ENCODE assay signal across 15 cellular contexts in the genomic region with DNA sequence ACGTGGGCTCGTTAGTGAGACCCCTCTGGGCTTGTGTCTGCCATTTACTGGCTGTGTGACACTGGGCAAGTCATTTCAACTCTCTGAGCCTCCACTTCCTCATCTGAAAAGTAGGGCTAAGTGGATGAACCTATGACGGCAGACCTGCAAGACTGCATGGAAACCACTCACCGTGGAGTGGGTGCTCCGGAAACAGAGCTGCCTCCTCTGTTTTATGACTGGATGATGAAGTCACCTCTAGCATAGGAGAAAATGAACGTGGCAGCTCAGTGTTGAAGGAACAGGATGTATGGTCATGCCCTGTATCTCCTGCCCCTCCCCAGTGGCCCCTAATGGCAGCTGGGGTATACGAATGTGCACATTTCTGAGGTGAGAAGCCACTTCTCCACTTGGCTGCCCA. TPM values are rescaled to one million over a fixed set of nuclear protein-coding genes. Genes with fewer than 3 reads are reported as not detected.
DNase-seq lines count a peak whose midpoint lies in the region; ATAC-seq and TF ChIP-seq lines count a peak whose summit lies in the region.
"Had no signal": no experiment of that assay in that cellular context is flagged by ENCODE, and none has a peak within 500 bp of the region (broad histone marks: within the 10 kb centered on the region; RNA-seq: fewer than 3 reads in every experiment).

No MANE protein-coding gene starts in this region.

- peaks cover 34% of the 10 kb centered on the region for H3K4me1 ChIP-seq in PC-3 (ENCODE audit: insufficient read depth, low read length)
- H3K4me1 ChIP-seq: stomach had no signal

- CTCF ChIA-PET in PC-3 (lab: Charles Lee): no interaction called here
- CTCF ChIA-PET in activated CD8-positive, alpha-beta T cell treated with anti-CD3 and anti-CD28 coated beads, Interleukin-2, amount 10 ng/mL, durations not matched to agents 7 days and 5 days (lab: Charles Lee): interaction anchor here (0.9 to 1.1 kb wide), 3 partner anchors 12 to 223 kb away, joined by 3 to 6 read pairs (median 4); a partner anchor contains a TSS

- no peaks in the 10 kb centered on the region for H4K20me1 ChIP-seq in PC-3 (ENCODE audit: low read length)

- POLR2A ChIA-PET in PC-3 (lab: Charles Lee; ENCODE audit: unreplicated experiment): interaction anchor here (0.5 kb wide), 1 partner anchor 55 kb away, joined by 22 read pairs; no protein-coding TSS in a partner anchor
- POLR2A ChIA-PET in activated CD8-positive, alpha-beta T cell treated with anti-CD3 and anti-CD28 coated beads, Interleukin-2, amount 10 ng/mL, durations not matched to agents 7 days and 5 days (lab: Charles Lee): no interaction called here

- no peak overlapping the region for H2AFZ ChIP-seq in PC-3 (ENCODE audit: low read length)

- H3K4me3 Mint-ChIP-seq in naive B cell: peak overlapping the region in 6 of 8 donors; percentile 11 to 83 (median 47)
- H3K4me3 Mint-ChIP-seq in activated CD8-positive, alpha-beta T cell treated with anti-CD3 and anti-CD28 coated beads, Interleukin-2, amount 10 ng/mL, durations not matched to agents 7 days and 5 days: no peak overlapping the region
- H3K4me3 Mint-ChIP-seq: activated naive CD4-positive, alpha-beta T cell treated with anti-CD3 and anti-CD28 coated beads for 36 hours; CD8-positive, alpha-beta T cell had no signal

- peaks cover 13 to 23% (median 20%) of the 10 kb centered on the region in 3 donors for H3K4me1 Mint-ChIP-seq in naive B cell
- no peaks in the 10 kb centered on the region for H3K4me1 Mint-ChIP-seq in activated CD8-positive, alpha-beta T cell treated with anti-CD3 and anti-CD28 coated beads, Interleukin-2, amount 10 ng/mL, durations not matched to agents 7 days and 5 days (ENCODE audit: low read depth)

- no peak overlapping the region for H3K9ac ChIP-seq in PC-3 (ENCODE audit: low read length)

- no peaks in the 10 kb centered on the region for H3K27me3 Mint-ChIP-seq in naive B cell
- H3K27me3 Mint-ChIP-seq in activated CD8-positive, alpha-beta T cell treated with anti-CD3 and anti-CD28 coated beads, Interleukin-2, amount 10 ng/mL, durations not matched to agents 7 days and 5 days (ENCODE audit: low read depth): no peaks in the 10 kb centered on the region

- H3K4me3 ChIP-seq in GM12865 (ENCODE audit: low read depth, low read length) (no peak overlapping the region), PC-3 (ENCODE audit: low read length) (no peak overlapping the region)
- H3K4me3 ChIP-seq: stomach had no signal

- intact Hi-C loops in PC-3 (cut with micrococcal nuclease): no loop called here

- TF ChIP-seq CTCF in GM12865 (IDR thresholded peaks at IDR 0.05; ENCODE audit: insufficient read depth, low read depth, low read length, missing control alignments) (no peak), PC-3 (conservative IDR thresholded peaks at IDR 0.05; ENCODE audit: low read depth, low read length) (no peak)

- peak overlapping the region; percentile 96; the same call in 1 of the 2 replicates for H3K27ac ChIP-seq in PC-3 (ENCODE audit: low read length)
- H3K27ac ChIP-seq: stomach had no signal

- H3K36me3 Mint-ChIP-seq in naive B cell: peaks cover 0 to 7% of the 10 kb centered on the region in 2 donors
- peaks cover 2% of the 10 kb centered on the region for H3K36me3 Mint-ChIP-seq in activated CD8-positive, alpha-beta T cell treated with anti-CD3 and anti-CD28 coated beads, Interleukin-2, amount 10 ng/mL, durations not matched to agents 7 days and 5 days (ENCODE audit: low read depth)

- DNase-seq in GM12865 (ENCODE audit: low read depth) (peak; percentile 75), PC-3 (no peak), naive B cell (peak; percentile 68), NCI-H345 treated with DMSO at 0.1 percent for 48 hours (lab: John Stamatoyannopoulos, UW; ENCODE audit: unreplicated experiment) (no peak)
- DNase-seq in activated CD8-positive, alpha-beta T cell treated with anti-CD3 and anti-CD28 coated beads, Interleukin-2, amount 10 ng/mL, durations not matched to agents 7 days and 5 days: no peak
- DNase-seq: activated CD4-positive, alpha-beta T cell treated with anti-CD3 and anti-CD28 coated beads, Interleukin-2, amount 50 U/mL, for 48 hours; activated naive CD4-positive, alpha-beta T cell treated with anti-CD3 and anti-CD28 coated beads for 36 hours; CD8-positive, alpha-beta T cell; GF-D8; kidney glomerular epithelial cell; NCI-H1048; NCI-H2227 treated with DMSO at 0.1 percent for 48 hours; stomach had no signal

- ATAC-seq in GM18907 (IDR thresholded peaks at IDR 0.05; ENCODE audit: unreplicated experiment): peak; percentile 42
- no peak for ATAC-seq in PC-3
- peak; percentile 95 for ATAC-seq in naive B cell (ENCODE audit: low read depth in 2 of 2)
- no peak for ATAC-seq in activated CD8-positive, alpha-beta T cell treated with anti-CD3 and anti-CD28 coated beads, Interleukin-2, amount 10 ng/mL, durations not matched to agents 7 days and 5 days
- ATAC-seq in HG03521 (IDR thresholded peaks at IDR 0.05; ENCODE audit: unreplicated experiment): no peak
- ATAC-seq: CD8-positive, alpha-beta T cell had no signal

- BruUV-seq in PC-3 (replicated peaks; lab: Mats Ljungman, UMichigan): no TSS peak

- H3K9me3 Mint-ChIP-seq in naive B cell: no peaks in the 10 kb centered on the region
- H3K9me3 Mint-ChIP-seq in activated CD8-positive, alpha-beta T cell treated with anti-CD3 and anti-CD28 coated beads, Interleukin-2, amount 10 ng/mL, durations not matched to agents 7 days and 5 days (ENCODE audit: insufficient read depth): no peaks in the 10 kb centered on the region
- H3K9me3 Mint-ChIP-seq: activated naive CD4-positive, alpha-beta T cell treated with anti-CD3 and anti-CD28 coated beads for 36 hours; CD8-positive, alpha-beta T cell had no signal

- H3K4me2 ChIP-seq in PC-3 (ENCODE audit: low read length): no peak overlapping the region

- H3K79me2 ChIP-seq in PC-3 (ENCODE audit: low read length): no peaks in the 10 kb centered on the region

- H3K27ac Mint-ChIP-seq in naive B cell: peak overlapping the region; percentile 83 to 98 (median 96)
- no peak overlapping the region for H3K27ac Mint-ChIP-seq in activated CD8-positive, alpha-beta T cell treated with anti-CD3 and anti-CD28 coated beads, Interleukin-2, amount 10 ng/mL, durations not matched to agents 7 days and 5 days
- H3K27ac Mint-ChIP-seq: activated naive CD4-positive, alpha-beta T cell treated with anti-CD3 and anti-CD28 coated beads for 36 hours; CD8-positive, alpha-beta T cell had no signal

- no peaks in the 10 kb centered on the region for H3K9me2 ChIP-seq in PC-3 (replicated peaks; ENCODE audit: low read length)

- no peaks in the 10 kb centered on the region for H3K9me3 ChIP-seq in PC-3 (ENCODE audit: low read length)
- H3K9me3 ChIP-seq: stomach had no signal

- no peaks in the 10 kb centered on the region; the same call in 1 of the 2 replicates for H3K36me3 ChIP-seq in PC-3 (ENCODE audit: low read depth, low read length)

- no peaks in the 10 kb centered on the region for H3K27me3 ChIP-seq in PC-3 (ENCODE audit: low read length)
- H3K27me3 ChIP-seq: stomach had no signal

- no peaks in the 10 kb centered on the region for H3F3A ChIP-seq in PC-3 (ENCODE audit: low read length, unreplicated experiment)

RNA-seq across cellular contexts. Expression of a gene that starts 40.5 kb away (rescaled TPM):
- total RNA-seq in PC-3 (2014; rRNA removed): 12.8 and 14.9 TPM in 2 replicates
- 1 to 10 TPM; 3.1 to 8.7 (median 3.9) TPM for polyA plus RNA-seq in naive B cell (ENCODE audit: low read depth in 6 of 6)
- total RNA-seq in activated CD8-positive, alpha-beta T cell treated with anti-CD3 and anti-CD28 coated beads, Interleukin-2, amount 10 ng/mL, durations not matched to agents 7 days and 5 days: 1 to 10 TPM; 8.0 to 9.9 TPM

RNA-seq across cellular contexts. Expression of a gene that starts 42.6 kb away (rescaled TPM):
- total RNA-seq in PC-3 (2014; rRNA removed): 35.2 and 43.7 TPM in 2 replicates
- 10 to 100 TPM; 18.3 to 39.8 (median 26.4) TPM for polyA plus RNA-seq in naive B cell (ENCODE audit: low read depth in 6 of 6)
- total RNA-seq in activated CD8-positive, alpha-beta T cell treated with anti-CD3 and anti-CD28 coated beads, Interleukin-2, amount 10 ng/mL, durations not matched to agents 7 days and 5 days: 10 to 100 TPM; 43.4 to 46.9 TPM

RNA-seq across cellular contexts. Expression of a gene that starts 53.9 kb away (rescaled TPM):
- 3.5 and 7.8 TPM in 2 replicates for total RNA-seq in PC-3 (2014; rRNA removed)
- polyA plus RNA-seq in naive B cell (ENCODE audit: low read depth in 6 of 6): not detected
- total RNA-seq in activated CD8-positive, alpha-beta T cell treated with anti-CD3 and anti-CD28 coated beads, Interleukin-2, amount 10 ng/mL, durations not matched to agents 7 days and 5 days: not detected
- total RNA-seq: CD8-positive, alpha-beta T cell had no signal

Comparison
In these comparisons a context has a peak if more than half of its experiments do, and no peak if none do; other contexts are left out.
1. DNase-seq: peak in GM12865 (single experiment) and naive B cell (single experiment); none in PC-3 (single experiment), NCI-H345 treated with DMSO at 0.1 percent for 48 hours (single experiment) and activated CD8-positive, alpha-beta T cell treated with anti-CD3 and anti-CD28 coated beads, Interleukin-2, amount 10 ng/mL, durations not matched to agents 7 days and 5 days (single experiment).
2. ATAC-seq: peak in GM18907 (single experiment) and naive B cell (2 of 2); none in PC-3 (single experiment), activated CD8-positive, alpha-beta T cell treated with anti-CD3 and anti-CD28 coated beads, Interleukin-2, amount 10 ng/mL, durations not matched to agents 7 days and 5 days (single experiment) and HG03521 (single experiment).